ENCODE assay signal across 8 cellular contexts in genomic region chr1:146307632-146308031, GRCh38.
DNase-seq lines count a peak whose midpoint lies in the region; ATAC-seq and TF ChIP-seq lines count a peak whose summit lies in the region.
"Not testable (repeated sequence)": the region's sequence is repeated elsewhere in the genome, so short reads cannot be mapped to it uniquely, and the experiment has no call there.

No MANE protein-coding gene starts in this region.

- not testable (repeated sequence) for H3K36me3 ChIP-seq in right lobe of liver, upper lobe of left lung

- not testable (repeated sequence) for DNase-seq in activated T-cell treated with anti-CD3 and anti-CD28 coated beads, Interleukin-2, amount 50 U/mL, for 4 hours; right lobe of liver; upper lobe of left lung

- not testable (repeated sequence) for H3K9me3 Mint-ChIP-seq in activated T-cell treated with anti-CD3 and anti-CD28 coated beads, Interleukin-2, amount 50 U/mL, for 4 hours

- not testable (repeated sequence) for TF ChIP-seq POLR2A in right lobe of liver (IDR thresholded peaks at IDR 0.05); upper lobe of left lung (IDR thresholded peaks at IDR 0.05)

- no CpG with 5 or more reads among the region's 5 CpGs for WGBS in right lobe of liver (ENCODE audit: insufficient coverage, low coverage, low lambda C conversion rate, missing lambda C conversion rate)
- WGBS in upper lobe of left lung, 2 donors: no CpG with 5 or more reads among the region's 5 CpGs

- H3K27me3 ChIP-seq in right lobe of liver, upper lobe of left lung: not testable (repeated sequence)

- H3K4me3 ChIP-seq in right lobe of liver, upper lobe of left lung: not testable (repeated sequence)

- not testable (repeated sequence) for TF ChIP-seq EP300 in upper lobe of left lung (IDR thresholded peaks at IDR 0.05)

- not testable (repeated sequence) for H3K27me3 Mint-ChIP-seq in activated T-cell treated with anti-CD3 and anti-CD28 coated beads, Interleukin-2, amount 50 U/mL, for 4 hours (ENCODE audit: low read depth)

- not testable (repeated sequence) for H3K9me3 ChIP-seq in right lobe of liver, upper lobe of left lung

- TF ChIP-seq CTCF in right lobe of liver (IDR thresholded peaks at IDR 0.05); upper lobe of left lung (IDR thresholded peaks at IDR 0.05): not testable (repeated sequence)

- H3K4me1 Mint-ChIP-seq in activated T-cell treated with anti-CD3 and anti-CD28 coated beads, Interleukin-2, amount 50 U/mL, for 4 hours (ENCODE audit: low read depth): not testable (repeated sequence)

- intact Hi-C loops in right lobe of liver (cut with DNase I): not testable (repeated sequence)

- not testable (repeated sequence) for H3K4me3 Mint-ChIP-seq in activated T-cell treated with anti-CD3 and anti-CD28 coated beads, Interleukin-2, amount 50 U/mL, for 4 hours

- not testable (repeated sequence) for H3K4me1 ChIP-seq in right lobe of liver, upper lobe of left lung

- H3K36me3 Mint-ChIP-seq in activated T-cell treated with anti-CD3 and anti-CD28 coated beads, Interleukin-2, amount 50 U/mL, for 4 hours (ENCODE audit: insufficient read depth): not testable (repeated sequence)

- ATAC-seq in GM18858 (IDR thresholded peaks at IDR 0.05; ENCODE audit: unreplicated experiment) (peak; percentile 94), GM19463 (IDR thresholded peaks at IDR 0.05; ENCODE audit: unreplicated experiment) (peak; percentile 99), HG02571 (IDR thresholded peaks at IDR 0.05; ENCODE audit: unreplicated experiment) (peak; percentile 97), HG03045 (IDR thresholded peaks at IDR 0.05; ENCODE audit: unreplicated experiment) (peak; percentile 98), HG03460 (IDR thresholded peaks at IDR 0.05; ENCODE audit: unreplicated experiment) (peak; percentile 99), right lobe of liver (peak; percentile 33 to 74 (median 66)), upper lobe of left lung (ENCODE audit: low FRiP score in 2 of 2) (peak; percentile 74 to 84)
- ATAC-seq in activated T-cell treated with anti-CD3 and anti-CD28 coated beads, Interleukin-2, amount 50 U/mL, for 4 hours: peak; percentile 91 to 94

- not testable (repeated sequence) for H3K27ac ChIP-seq in right lobe of liver, upper lobe of left lung
